20 cellular contexts compared by ENCODE assay signal in the genomic region with DNA sequence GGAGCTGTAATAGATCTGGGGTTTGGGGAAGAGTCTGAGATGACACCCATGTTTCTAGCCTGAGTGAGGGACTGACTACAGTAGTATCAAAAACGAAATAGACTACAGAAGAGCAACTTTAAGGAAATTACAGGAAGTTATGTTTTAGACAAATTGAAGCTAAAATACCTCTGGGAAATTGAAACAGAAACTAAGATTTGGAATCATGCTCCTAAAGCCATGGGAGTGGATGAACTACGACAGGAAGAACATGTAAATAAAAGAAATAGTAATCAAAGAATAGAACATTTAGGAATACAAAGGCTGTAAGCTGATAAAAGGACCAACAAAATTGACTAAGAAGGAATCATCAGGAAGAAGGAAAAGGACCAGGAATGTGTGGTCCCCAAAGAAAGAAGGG.
DNase-seq lines count a peak whose midpoint lies in the region; ATAC-seq, FAIRE-seq and TF ChIP-seq lines count a peak whose summit lies in the region.
"Had no signal": no experiment of that assay in that cellular context is flagged by ENCODE, and none has a peak within 500 bp of the region (broad histone marks: within the 10 kb centered on the region; RNA-seq: fewer than 3 reads in every experiment).

No MANE protein-coding gene starts in this region.

- H3K9me3 Mint-ChIP-seq in activated naive CD8-positive, alpha-beta T cell (ENCODE audit: low read depth): peaks cover 11% of the 10 kb centered on the region
- H3K9me3 Mint-ChIP-seq in activated naive CD8-positive, alpha-beta T cell treated with anti-CD3 and anti-CD28 coated beads, Interleukin-2, amount 50 U/mL, for 24 hours: peaks cover 21% of the 10 kb centered on the region
- peaks cover 3 to 11% (median 8%) of the 10 kb centered on the region in 3 donors for H3K9me3 Mint-ChIP-seq in T-cell

- peaks cover 9% of the 10 kb centered on the region for H3K4me1 Mint-ChIP-seq in activated naive CD8-positive, alpha-beta T cell (ENCODE audit: low read depth)
- peaks cover 10% of the 10 kb centered on the region for H3K4me1 Mint-ChIP-seq in activated naive CD8-positive, alpha-beta T cell treated with anti-CD3 and anti-CD28 coated beads, Interleukin-2, amount 50 U/mL, for 24 hours
- H3K4me1 Mint-ChIP-seq in T-cell: peaks cover 14 to 18% (median 16%) of the 10 kb centered on the region in 3 donors

- POLR2A ChIA-PET in T-cell (lab: Charles Lee): interaction anchor here in 1 of 2 donors (0.6 kb wide), 2 partner anchors 9 to 21 kb away, joined by 3 read pairs; no protein-coding TSS in a partner anchor

- H3K4me1 ChIP-seq in small intestine (ENCODE audit: control insufficient read depth in 2 of 2, insufficient read depth in 1 of 2, low read depth in 1 of 2, low read length in 1 of 2) (peaks cover 3 to 8% of the 10 kb centered on the region in 2 donors), foreskin keratinocyte (no peaks in the 10 kb centered on the region)

- WGBS in small intestine, 3 donors: 16 to 29% (median 27%) methylated on average over 2 of the region's 2 CpGs

- TF ChIP-seq CTCF in foreskin keratinocyte (conservative IDR thresholded peaks at IDR 0.05): no peak

- no peaks in the 10 kb centered on the region for H3K27me3 ChIP-seq in small intestine (ENCODE audit: control insufficient read depth in 2 of 2, insufficient read depth in 2 of 2, low read length in 2 of 2)
- H3K27me3 ChIP-seq in foreskin keratinocyte: no peaks in the 10 kb centered on the region
- H3K27me3 ChIP-seq: stomach, vagina had no signal

- peaks cover 0 to 1% of the 10 kb centered on the region in 2 donors for H3K36me3 ChIP-seq in small intestine (ENCODE audit: control insufficient read depth in 2 of 2, insufficient read depth in 2 of 2, low read length in 2 of 2)
- H3K36me3 ChIP-seq: vagina had no signal

- peak overlapping the region; percentile 11 for H3K27ac Mint-ChIP-seq in activated naive CD8-positive, alpha-beta T cell
- H3K27ac Mint-ChIP-seq in activated naive CD8-positive, alpha-beta T cell treated with anti-CD3 and anti-CD28 coated beads, Interleukin-2, amount 50 U/mL, for 24 hours: no peak overlapping the region
- H3K27ac Mint-ChIP-seq in T-cell: peak overlapping the region; percentile 53 to 61

- no peak overlapping the region for H3K4me3 Mint-ChIP-seq in activated naive CD8-positive, alpha-beta T cell
- H3K4me3 Mint-ChIP-seq in activated naive CD8-positive, alpha-beta T cell treated with anti-CD3 and anti-CD28 coated beads, Interleukin-2, amount 50 U/mL, for 24 hours: no peak overlapping the region
- peak overlapping the region in 1 of 3 donors; percentile 2 for H3K4me3 Mint-ChIP-seq in T-cell

- no peaks in the 10 kb centered on the region for H3K9me3 ChIP-seq in small intestine (ENCODE audit: control insufficient read depth, low read depth)
- H3K9me3 ChIP-seq: stomach had no signal

- no peaks in the 10 kb centered on the region for H3K27me3 Mint-ChIP-seq in activated naive CD8-positive, alpha-beta T cell
- H3K27me3 Mint-ChIP-seq in activated naive CD8-positive, alpha-beta T cell treated with anti-CD3 and anti-CD28 coated beads, Interleukin-2, amount 50 U/mL, for 24 hours: no peaks in the 10 kb centered on the region
- no peaks in the 10 kb centered on the region for H3K27me3 Mint-ChIP-seq in T-cell

- FAIRE-seq in small intestine (lab: Jason Lieb, UNC): no peak
- FAIRE-seq: D721Med had no signal

- peaks cover 32% of the 10 kb centered on the region for H3K36me3 Mint-ChIP-seq in activated naive CD8-positive, alpha-beta T cell
- H3K36me3 Mint-ChIP-seq in activated naive CD8-positive, alpha-beta T cell treated with anti-CD3 and anti-CD28 coated beads, Interleukin-2, amount 50 U/mL, for 24 hours (ENCODE audit: low read depth): peaks cover 26% of the 10 kb centered on the region
- peaks cover 47% of the 10 kb centered on the region for H3K36me3 Mint-ChIP-seq in T-cell

- no peak for DNase-seq in activated naive CD8-positive, alpha-beta T cell treated with anti-CD3 and anti-CD28 coated beads, Interleukin-2, amount 50 U/mL, for 24 hours
- DNase-seq in T-cell (no peak), hepatic stellate cell (ENCODE audit: low spot score) (peak; percentile 16), small intestine (peak; percentile 5), foreskin keratinocyte (no peak), hypothalamus (lab: John Stamatoyannopoulos, UW) (no peak), activated gamma-delta T cell treated with Interleukin-2 at 50 U/mL for 16 hours (no peak)
- DNase-seq: activated effector memory CD4-positive, alpha-beta T cell treated with anti-CD3 and anti-CD28 coated beads, Interleukin-2, amount 50 U/mL, for 16 hours; dermis blood vessel endothelial cell; GDM1; GM23248; KBM-7; left colon; NCI-H1092; NCI-H774; stomach had no signal

- H3K4me3 ChIP-seq in small intestine (ENCODE audit: low read depth in 1 of 2, low read length in 2 of 2): no peak overlapping the region
- H3K4me3 ChIP-seq: GM23248, stomach, vagina had no signal

- CTCF ChIA-PET in T-cell (lab: Charles Lee): no interaction called here

- no peak for ATAC-seq in activated naive CD8-positive, alpha-beta T cell treated with anti-CD3 and anti-CD28 coated beads, Interleukin-2, amount 50 U/mL, for 24 hours
- no peak for ATAC-seq in T-cell (replicated peaks in 1 of 4)
- ATAC-seq in foreskin keratinocyte: no peak
- ATAC-seq: left colon had no signal

- H3K27ac ChIP-seq in small intestine (ENCODE audit: low read depth in 1 of 2, low read length in 1 of 2) (peak overlapping the region in 1 of 2 donors; percentile 74), foreskin keratinocyte (no peak overlapping the region)
- H3K27ac ChIP-seq: GM23248, HL-60, vagina had no signal

Comparison
In these comparisons a context has a peak if more than half of its experiments do, and no peak if none do; other contexts are left out.
1. DNase-seq: peak in hepatic stellate cell (single experiment) and small intestine (single experiment); none in activated naive CD8-positive, alpha-beta T cell treated with anti-CD3 and anti-CD28 coated beads, Interleukin-2, amount 50 U/mL, for 24 hours (single experiment), T-cell (0 of 34), foreskin keratinocyte (0 of 2), hypothalamus (0 of 51) and activated gamma-delta T cell treated with Interleukin-2 at 50 U/mL for 16 hours (single experiment).